Comparison of ENCODE assay signal across 15 cellular contexts in genomic region chr2:24111407-24111861, GRCh38. TPM values are rescaled to one million over a fixed set of nuclear protein-coding genes. Genes with fewer than 3 reads are reported as not detected.
A peak's percentile ranks its signal among the peaks of the same experiment; 100 is the strongest.
DNase-seq lines count a peak whose midpoint lies in the region; ATAC-seq and TF ChIP-seq lines count a peak whose summit lies in the region.
"Had no signal": no experiment of that assay in that cellular context is flagged by ENCODE, and none has a peak within 500 bp of the region (broad histone marks: within the 10 kb centered on the region; RNA-seq: fewer than 3 reads in every experiment).

No MANE protein-coding gene starts in this region.

- peaks cover 9% of the 10 kb centered on the region for H3K4me1 Mint-ChIP-seq in type B pancreatic cell (ENCODE audit: unreplicated experiment)
- H3K4me1 Mint-ChIP-seq in stimulated activated effector memory CD8-positive, alpha-beta T cell treated with anti-CD3 and anti-CD28 coated beads, Interleukin-12 subunit alpha, Interleukin-12 subunit beta, amount 100 ng/mL, for 72 hours: no peaks in the 10 kb centered on the region
- H3K4me1 Mint-ChIP-seq: activated CD4-positive, alpha-beta T cell treated with anti-CD3 and anti-CD28 coated beads, Interleukin-2, amount 10 ng/mL, durations not matched to agents 7 days and 5 days had no signal

- peak overlapping the region; percentile 89 for H3K27ac Mint-ChIP-seq in type B pancreatic cell
- no peak overlapping the region for H3K27ac Mint-ChIP-seq in stimulated activated effector memory CD8-positive, alpha-beta T cell treated with anti-CD3 and anti-CD28 coated beads, Interleukin-12 subunit alpha, Interleukin-12 subunit beta, amount 100 ng/mL, for 72 hours
- H3K27ac Mint-ChIP-seq: activated CD4-positive, alpha-beta T cell treated with anti-CD3 and anti-CD28 coated beads, Interleukin-2, amount 10 ng/mL, durations not matched to agents 7 days and 5 days; stimulated activated naive CD8-positive, alpha-beta T cell treated with anti-CD3 and anti-CD28 coated beads, Interleukin-15, Interleukin-2, amounts not matched to agents 100 ng/mL and 50 ng/mL, for 24 hours had no signal

- H3K9me3 Mint-ChIP-seq in type B pancreatic cell: peaks cover 18% of the 10 kb centered on the region
- peaks cover 10% of the 10 kb centered on the region for H3K9me3 Mint-ChIP-seq in stimulated activated effector memory CD8-positive, alpha-beta T cell treated with anti-CD3 and anti-CD28 coated beads, Interleukin-12 subunit alpha, Interleukin-12 subunit beta, amount 100 ng/mL, for 72 hours

- no peaks in the 10 kb centered on the region for H3K36me3 Mint-ChIP-seq in type B pancreatic cell
- H3K36me3 Mint-ChIP-seq in stimulated activated effector memory CD8-positive, alpha-beta T cell treated with anti-CD3 and anti-CD28 coated beads, Interleukin-12 subunit alpha, Interleukin-12 subunit beta, amount 100 ng/mL, for 72 hours: no peaks in the 10 kb centered on the region

- H3K27me3 ChIP-seq in PC-3 (ENCODE audit: low read length) (no peaks in the 10 kb centered on the region), foreskin keratinocyte (no peaks in the 10 kb centered on the region)
- H3K27me3 ChIP-seq: colonic mucosa had no signal

- peak; percentile 53 for ATAC-seq in PC-3
- ATAC-seq in foreskin keratinocyte: peak; percentile 82
- no peak for ATAC-seq in stimulated activated effector memory CD8-positive, alpha-beta T cell treated with anti-CD3 and anti-CD28 coated beads, Interleukin-12 subunit alpha, Interleukin-12 subunit beta, amount 100 ng/mL, for 72 hours

- peak; percentile 63 for DNase-seq in PC-3
- DNase-seq in foreskin keratinocyte: peak; percentile 54 to 75
- no peak for DNase-seq in type B pancreatic cell (ENCODE audit: extremely low spot score, unreplicated experiment)
- no peak for DNase-seq in stimulated activated effector memory CD8-positive, alpha-beta T cell treated with anti-CD3 and anti-CD28 coated beads, Interleukin-12 subunit alpha, Interleukin-12 subunit beta, amount 100 ng/mL, for 72 hours (ENCODE audit: low spot score in 2 of 2)
- no peak for DNase-seq in HCEC 1CT
- DNase-seq: activated CD4-positive, alpha-beta T cell treated with anti-CD3 and anti-CD28 coated beads, Interleukin-2, amount 10 ng/mL, durations not matched to agents 7 days and 5 days; activated gamma-delta T cell treated with Interleukin-2 at 50 U/mL for 16 hours; colonic mucosa; DMS 273 treated with DMSO at 0.1 percent for 48 hours; islet precursor cell; NCI-H187; NK-92 treated with Interleukin-12 subunit alpha and Interleukin-12 subunit beta, amount 100 ng/mL, for 24 hours; stimulated activated CD4-positive, alpha-beta T cell treated with anti-CD3 and anti-CD28 coated beads, Interleukin-1b, Interleukin-23, amount 100 ng/mL, for 48 hours; T-helper 1 cell had no signal

- no peaks in the 10 kb centered on the region for H3K9me2 ChIP-seq in PC-3 (replicated peaks; ENCODE audit: low read length)

- H3K4me1 ChIP-seq in PC-3 (ENCODE audit: insufficient read depth, low read length): peaks cover 11% of the 10 kb centered on the region
- no peaks in the 10 kb centered on the region for H3K4me1 ChIP-seq in foreskin keratinocyte
- H3K4me1 ChIP-seq: colonic mucosa had no signal

- POLR2A ChIA-PET in PC-3 (lab: Charles Lee; ENCODE audit: unreplicated experiment): interaction anchor here (0.6 kb wide), 1 partner anchor 789 kb away, joined by 7 read pairs; no protein-coding TSS in a partner anchor

- no peaks in the 10 kb centered on the region for H3K36me3 ChIP-seq in PC-3 (ENCODE audit: low read depth, low read length)
- H3K36me3 ChIP-seq: colonic mucosa had no signal

- H3K4me2 ChIP-seq in PC-3 (ENCODE audit: low read length): peak overlapping the region; percentile 10; the same call in 1 of the 2 replicates

- H2AFZ ChIP-seq in PC-3 (ENCODE audit: low read length): 0 out of 2 replicates have a peak overlapping the region, but pooled peaks have one; percentile 16

- no peaks in the 10 kb centered on the region for H3K9me3 ChIP-seq in PC-3 (ENCODE audit: low read length)
- H3K9me3 ChIP-seq: colonic mucosa had no signal

- no peak overlapping the region for H3K9ac ChIP-seq in PC-3 (ENCODE audit: low read length)

- intact Hi-C loops in PC-3 (cut with micrococcal nuclease): no loop called here

- no TSS peak for BruUV-seq in PC-3 (replicated peaks; lab: Mats Ljungman, UMichigan)

- H3K27ac ChIP-seq in PC-3 (ENCODE audit: low read length): no peak overlapping the region
- no peak overlapping the region for H3K27ac ChIP-seq in foreskin keratinocyte
- H3K27ac ChIP-seq: colonic mucosa had no signal

- peak overlapping the region; percentile 48 for H3K4me3 Mint-ChIP-seq in type B pancreatic cell
- H3K4me3 Mint-ChIP-seq in stimulated activated effector memory CD8-positive, alpha-beta T cell treated with anti-CD3 and anti-CD28 coated beads, Interleukin-12 subunit alpha, Interleukin-12 subunit beta, amount 100 ng/mL, for 72 hours: no peak overlapping the region
- H3K4me3 Mint-ChIP-seq: activated CD4-positive, alpha-beta T cell treated with anti-CD3 and anti-CD28 coated beads, Interleukin-2, amount 10 ng/mL, durations not matched to agents 7 days and 5 days; stimulated activated naive CD8-positive, alpha-beta T cell treated with anti-CD3 and anti-CD28 coated beads, Interleukin-15, Interleukin-2, amounts not matched to agents 100 ng/mL and 50 ng/mL, for 24 hours had no signal

- H3K79me2 ChIP-seq in PC-3 (ENCODE audit: low read length): no peaks in the 10 kb centered on the region

- no peak overlapping the region for H3K4me3 ChIP-seq in PC-3 (ENCODE audit: low read length)
- H3K4me3 ChIP-seq: colonic mucosa had no signal

- no peaks in the 10 kb centered on the region for H3K27me3 Mint-ChIP-seq in type B pancreatic cell
- H3K27me3 Mint-ChIP-seq: stimulated activated naive CD8-positive, alpha-beta T cell treated with anti-CD3 and anti-CD28 coated beads, Interleukin-15, Interleukin-2, amounts not matched to agents 100 ng/mL and 50 ng/mL, for 24 hours had no signal

- no peaks in the 10 kb centered on the region for H3F3A ChIP-seq in PC-3 (ENCODE audit: low read length, unreplicated experiment)

- H4K20me1 ChIP-seq in PC-3 (ENCODE audit: low read length): no peaks in the 10 kb centered on the region

- no peak for TF ChIP-seq CTCF in PC-3 (conservative IDR thresholded peaks at IDR 0.05; ENCODE audit: low read depth, low read length)
- no peak for TF ChIP-seq CTCF in foreskin keratinocyte (conservative IDR thresholded peaks at IDR 0.05)
- no peak for TF ChIP-seq CTCF in type B pancreatic cell (conservative IDR thresholded peaks at IDR 0.05)

- CTCF ChIA-PET in PC-3 (lab: Charles Lee): interaction anchor here (0.6 kb wide), 1 partner anchor 282 kb away, joined by 3 read pairs; no protein-coding TSS in a partner anchor

RNA-seq across cellular contexts. Expression of gene PFN4, which starts 11.7 kb away (rescaled TPM):
- 0.44 and 2.3 TPM in 2 replicates for total RNA-seq in PC-3 (2014; rRNA removed)
- 0.37 and 0.56 TPM in 2 replicates for total RNA-seq in foreskin keratinocyte
- 0.25 and 0.45 TPM in 2 replicates for polyA plus RNA-seq in foreskin keratinocyte
- 1.3 and 2.5 TPM in 2 replicates for total RNA-seq in type B pancreatic cell (ENCODE audit: low replicate concordance)
- total RNA-seq: activated CD4-positive, alpha-beta T cell treated with anti-CD3 and anti-CD28 coated beads, Interleukin-2, amount 10 ng/mL, durations not matched to agents 7 days and 5 days had no signal

RNA-seq across cellular contexts. Expression of gene FAM228B, which starts 11.8 kb away (rescaled TPM):
- total RNA-seq in PC-3 (2014; rRNA removed) (4.5 and 8.8 TPM in 2 replicates), foreskin keratinocyte (1.6 and 3.2 TPM in 2 replicates), type B pancreatic cell (ENCODE audit: low replicate concordance) (14.4 and 20.4 TPM in 2 replicates)
- 1.5 and 2.4 TPM in 2 replicates for polyA plus RNA-seq in foreskin keratinocyte

RNA-seq across cellular contexts. Expression of gene TP53I3, which starts 26.8 kb away (rescaled TPM):
- total RNA-seq in PC-3 (2014; rRNA removed): 37.0 and 42.4 TPM in 2 replicates
- total RNA-seq in foreskin keratinocyte: 38.4 and 59.8 TPM in 2 replicates
- 39.4 and 61.3 TPM in 2 replicates for polyA plus RNA-seq in foreskin keratinocyte
- total RNA-seq in type B pancreatic cell (ENCODE audit: low replicate concordance): 63.4 and 74.0 TPM in 2 replicates

RNA-seq across cellular contexts. Expression of gene SF3B6, which starts 35.3 kb away (rescaled TPM):
- total RNA-seq in PC-3 (2014; rRNA removed) (139 and 220 TPM in 2 replicates), foreskin keratinocyte (176 and 192 TPM in 2 replicates), type B pancreatic cell (ENCODE audit: low replicate concordance) (102 TPM in 2 replicates)
- polyA plus RNA-seq in foreskin keratinocyte: 232 and 280 TPM in 2 replicates

Comparison
In these comparisons a context has a peak if more than half of its experiments do, and no peak if none do; other contexts are left out.
1. DNase-seq: peak in PC-3 (single experiment) and foreskin keratinocyte (2 of 2); none in type B pancreatic cell (single experiment), stimulated activated effector memory CD8-positive, alpha-beta T cell treated with anti-CD3 and anti-CD28 coated beads, Interleukin-12 subunit alpha, Interleukin-12 subunit beta, amount 100 ng/mL, for 72 hours (0 of 2) and HCEC 1CT (single experiment).